3 cellular contexts compared by ENCODE assay signal in genomic region chr17:18387583-18387982, GRCh38. TPM values are rescaled to one million over a fixed set of nuclear protein-coding genes. Genes with fewer than 3 reads are reported as not detected.
"Had no signal": no experiment of that assay in that cellular context is flagged by ENCODE, and none has a peak within 500 bp of the region (broad histone marks: within the 10 kb centered on the region; RNA-seq: fewer than 3 reads in every experiment).

No MANE protein-coding gene starts in this region.

RNA-seq across cellular contexts. Expression of gene EVPLL, which starts 10.0 kb away (rescaled TPM):
- total RNA-seq: HT1080, IMR-90, K562 had no signal
